23 cellular contexts compared by ENCODE assay signal in genomic region chr1:66917476-66917875, GRCh38.
"Had no signal": no experiment of that assay in that cellular context is flagged by ENCODE, and none has a peak within 500 bp of the region (broad histone marks: within the 10 kb centered on the region; RNA-seq: fewer than 3 reads in every experiment).

No MANE protein-coding gene starts in this region.

- H2AFZ ChIP-seq: PC-9 had no signal

- H3K4me3 ChIP-seq: PC-9, Peyer's patch, SJCRH30 had no signal

- H3K27me3 ChIP-seq: Peyer's patch, SJCRH30 had no signal

- H3K36me3 ChIP-seq: Peyer's patch, SJCRH30 had no signal

- H3K27ac ChIP-seq: HL-60, PC-9, Peyer's patch, SJCRH30 had no signal

- DNase-seq: KBM-7, NCI-H1092, NCI-H1105 treated with DMSO at 0.1 percent for 48 hours, NCI-H1417 treated with DMSO at 0.1 percent for 48 hours, NCI-H187, NCI-H2029, NCI-H2081 treated with DMSO at 0.1 percent for 48 hours, NCI-H2171, NCI-H226, NCI-H446, NCI-H510A, NCI-H524 treated with DMSO at 0.1 percent for 48 hours, NCI-H69, NCI-H774, PC-9, Peyer's patch, SHP77 treated with DMSO at 0.1 percent for 48 hours, SJCRH30, SW 1271 had no signal

- H3K4me2 ChIP-seq: PC-9 had no signal

- FAIRE-seq: HTR-8/SVneo had no signal

- H3K4me1 ChIP-seq: Peyer's patch, SJCRH30 had no signal

- H3K9me3 ChIP-seq: Peyer's patch, SJCRH30 had no signal

- ATAC-seq: Right ventricle myocardium inferior, SK-N-SH treated with all-trans-retinoic acid at 6 μM for 48 hours had no signal
